Comparison of ENCODE assay signal across 16 cellular contexts in the genomic region with DNA sequence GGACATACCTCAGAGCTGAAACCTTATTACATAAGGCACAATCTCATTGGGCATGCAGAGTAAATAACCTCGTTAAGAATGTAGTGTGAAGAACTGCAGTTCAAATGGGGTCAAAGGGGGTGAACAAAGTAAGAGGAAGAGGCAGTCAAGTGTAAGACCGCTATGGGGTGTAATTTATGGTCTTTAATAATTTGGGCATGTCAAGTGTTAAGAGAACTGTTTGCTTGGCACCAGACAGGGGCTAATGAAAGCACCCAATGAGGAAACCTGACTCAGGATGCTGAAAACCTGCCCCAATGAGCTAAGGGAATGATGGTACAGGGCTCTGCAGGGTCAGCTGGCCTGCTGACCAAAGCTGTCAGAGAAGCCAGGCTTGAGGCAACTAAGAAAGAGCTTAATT.
DNase-seq lines count a peak whose midpoint lies in the region; ATAC-seq and TF ChIP-seq lines count a peak whose summit lies in the region.
"Had no signal": no experiment of that assay in that cellular context is flagged by ENCODE, and none has a peak within 500 bp of the region (broad histone marks: within the 10 kb centered on the region; RNA-seq: fewer than 3 reads in every experiment).

No MANE protein-coding gene starts in this region.

- H3K9me3 Mint-ChIP-seq in brain: peaks cover 3 to 9% (median 5%) of the 10 kb centered on the region in 5 experiments
- H3K9me3 Mint-ChIP-seq in nephron progenitor cell: peaks cover 20% of the 10 kb centered on the region

- H3K4me1 Mint-ChIP-seq in brain (peaks cover 33% of the 10 kb centered on the region), nephron progenitor cell (peaks cover 30% of the 10 kb centered on the region)
- H3K4me1 Mint-ChIP-seq: B cell had no signal

- TF ChIP-seq CTCF in brain (conservative IDR thresholded peaks at IDR 0.05) (no peak), nephron progenitor cell (IDR thresholded peaks at IDR 0.05) (no peak)

- no peaks in the 10 kb centered on the region for H3K36me3 Mint-ChIP-seq in brain
- H3K36me3 Mint-ChIP-seq in nephron progenitor cell (ENCODE audit: low read depth): no peaks in the 10 kb centered on the region
- H3K36me3 Mint-ChIP-seq: CD8-positive, alpha-beta T cell had no signal

- H3K27me3 Mint-ChIP-seq in brain: no peaks in the 10 kb centered on the region
- H3K27me3 Mint-ChIP-seq in nephron progenitor cell (ENCODE audit: low read depth, poor library complexity): no peaks in the 10 kb centered on the region
- H3K27me3 Mint-ChIP-seq: CD4-positive, alpha-beta T cell had no signal

- H3K27ac Mint-ChIP-seq in brain (peak overlapping the region in 3 of 5 experiments; percentile 13 to 69 (median 44)), nephron progenitor cell (peak overlapping the region; percentile 49)
- H3K27ac Mint-ChIP-seq: B cell; CD4-positive, alpha-beta T cell; CD8-positive, alpha-beta T cell had no signal

- no peak for ATAC-seq in HG03175 (IDR thresholded peaks at IDR 0.05; ENCODE audit: unreplicated experiment)
- ATAC-seq: A549; CD8-positive, alpha-beta T cell had no signal

- H3K4me3 Mint-ChIP-seq in brain (no peak overlapping the region), nephron progenitor cell (no peak overlapping the region)
- H3K4me3 Mint-ChIP-seq: B cell; CD4-positive, alpha-beta T cell; CD8-positive, alpha-beta T cell had no signal

- peak in 2 of 3 experiments; percentile 1 to 2 for DNase-seq in NCI-H1417 (lab: John Stamatoyannopoulos, UW)
- DNase-seq in NCI-H1417 treated with DMSO at 0.1 percent for 48 hours (lab: John Stamatoyannopoulos, UW): no peak
- no peak for DNase-seq in nephron progenitor cell
- DNase-seq in SW480 (ENCODE audit: low spot score): no peak
- DNase-seq in central memory CD4-positive, alpha-beta T cell: no peak
- DNase-seq: AML-193; Caco-2; Calu3; CD4-positive, alpha-beta T cell; CD8-positive, alpha-beta T cell; DMS79 treated with DMSO at 0.1 percent for 48 hours; GF-D8 had no signal

Comparison
In these comparisons a context has a peak if more than half of its experiments do, and no peak if none do; other contexts are left out.
1. DNase-seq: peak in NCI-H1417 (2 of 3); none in NCI-H1417 treated with DMSO at 0.1 percent for 48 hours (single experiment), nephron progenitor cell (single experiment), SW480 (single experiment) and central memory CD4-positive, alpha-beta T cell (single experiment).